ENCODE assay signal across 21 cellular contexts in the genomic region with DNA sequence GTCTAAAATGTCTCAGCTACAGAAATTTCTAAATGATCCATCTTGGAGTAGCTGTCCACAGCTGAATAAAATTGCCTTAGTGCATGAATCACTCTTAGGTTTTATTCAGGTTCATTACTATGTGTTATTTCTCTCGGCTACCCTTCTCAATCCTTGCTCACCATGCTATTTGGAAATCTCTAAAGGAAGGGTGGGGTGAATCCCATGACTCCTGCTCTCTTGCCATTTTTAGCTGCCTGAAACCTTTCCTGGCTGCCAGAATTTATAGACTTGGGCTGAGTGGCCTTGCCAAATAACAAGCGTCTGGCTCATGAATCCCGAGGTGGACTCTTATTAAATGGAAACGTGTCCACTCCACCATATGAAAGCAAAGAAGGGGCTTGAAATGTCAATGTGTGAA.
DNase-seq lines count a peak whose midpoint lies in the region; ATAC-seq, FAIRE-seq and TF ChIP-seq lines count a peak whose summit lies in the region.
"Had no signal": no experiment of that assay in that cellular context is flagged by ENCODE, and none has a peak within 500 bp of the region (broad histone marks: within the 10 kb centered on the region; RNA-seq: fewer than 3 reads in every experiment).

No MANE protein-coding gene starts in this region.

- no peaks in the 10 kb centered on the region for H3K36me3 ChIP-seq in astrocyte (ENCODE audit: insufficient read depth, low read length)

- H3K4me2 ChIP-seq in astrocyte (ENCODE audit: low read length) = no peak overlapping the region
- H3K4me2 ChIP-seq: smooth muscle cell had no signal

- FAIRE-seq in astrocyte (lab: Jason Lieb, UNC) = no peak
- FAIRE-seq: colon, GM12892 had no signal

- ATAC-seq in activated naive CD4-positive, alpha-beta T cell treated with anti-CD3 and anti-CD28 coated beads, Interleukin-2, amount 50 U/mL, for 72 hours = no peak
- no peak for ATAC-seq in GM19351 (IDR thresholded peaks at IDR 0.05; ENCODE audit: unreplicated experiment)
- ATAC-seq: left lobe of liver; stimulated activated naive B cell treated with anti-CD40 and anti-IgM and Interleukin-4, amounts not matched to agents 10 μg/mL and 1 μg/mL and 100 μg/mL, for 72 hours had no signal

- no peak for TF ChIP-seq CTCF in astrocyte (IDR thresholded peaks at IDR 0.05; ENCODE audit: insufficient read depth, low read depth, low read length)

- H3K4me1 ChIP-seq in astrocyte (ENCODE audit: insufficient read depth, low read length) = peaks cover 26% of the 10 kb centered on the region

- no peak overlapping the region for H3K27ac ChIP-seq in astrocyte (ENCODE audit: low read depth, low read length)

- no peaks in the 10 kb centered on the region for H3K9me3 ChIP-seq in astrocyte (ENCODE audit: insufficient read depth, low read depth, low read length)

- H3K36me3 Mint-ChIP-seq in astrocyte (ENCODE audit: low read depth, unreplicated experiment) = no peaks in the 10 kb centered on the region
- H3K36me3 Mint-ChIP-seq in activated naive CD4-positive, alpha-beta T cell treated with anti-CD3 and anti-CD28 coated beads, Interleukin-2, amount 50 U/mL, for 72 hours = no peaks in the 10 kb centered on the region
- H3K36me3 Mint-ChIP-seq: stimulated activated naive B cell treated with anti-CD40 and anti-IgM and Interleukin-4, amounts not matched to agents 10 μg/mL and 1 μg/mL and 100 μg/mL, for 72 hours had no signal

- no peaks in the 10 kb centered on the region for H3K27me3 ChIP-seq in astrocyte (ENCODE audit: insufficient read depth, low read length)

- H4K20me1 ChIP-seq in astrocyte (ENCODE audit: insufficient read depth, low read length) = no peaks in the 10 kb centered on the region

- no peak overlapping the region for H3K9ac ChIP-seq in astrocyte (ENCODE audit: low read length)

- H3K4me1 Mint-ChIP-seq in astrocyte (ENCODE audit: low read depth, unreplicated experiment) = peaks cover 33% of the 10 kb centered on the region
- H3K4me1 Mint-ChIP-seq: activated B cell treated with CpG ODN at 0.5 μM for 24 hours; endodermal cell; stimulated activated naive B cell treated with anti-CD40 and anti-IgM and Interleukin-4, amounts not matched to agents 10 μg/mL and 1 μg/mL and 100 μg/mL, for 72 hours had no signal

- no peaks in the 10 kb centered on the region for H3K27me3 Mint-ChIP-seq in astrocyte (ENCODE audit: low read depth, unreplicated experiment)
- H3K27me3 Mint-ChIP-seq: activated B cell treated with CpG ODN at 0.5 μM for 24 hours; stimulated activated naive B cell treated with anti-CD40 and anti-IgM and Interleukin-4, amounts not matched to agents 10 μg/mL and 1 μg/mL and 100 μg/mL, for 72 hours had no signal

- H3K4me3 Mint-ChIP-seq in astrocyte (ENCODE audit: unreplicated experiment) = no peak overlapping the region
- H3K4me3 Mint-ChIP-seq: activated B cell treated with CpG ODN at 0.5 μM for 24 hours; endodermal cell; stimulated activated naive B cell treated with anti-CD40 and anti-IgM and Interleukin-4, amounts not matched to agents 10 μg/mL and 1 μg/mL and 100 μg/mL, for 72 hours had no signal

- H3K79me2 ChIP-seq in astrocyte (ENCODE audit: insufficient read depth, low read length) = no peaks in the 10 kb centered on the region

- H3K9me3 Mint-ChIP-seq in astrocyte (ENCODE audit: unreplicated experiment) = no peaks in the 10 kb centered on the region
- H3K9me3 Mint-ChIP-seq in activated naive CD4-positive, alpha-beta T cell treated with anti-CD3 and anti-CD28 coated beads, Interleukin-2, amount 50 U/mL, for 72 hours = peaks cover 0 to 8% of the 10 kb centered on the region in 2 donors
- H3K9me3 Mint-ChIP-seq: activated B cell treated with CpG ODN at 0.5 μM for 24 hours; endodermal cell; stimulated activated naive B cell treated with anti-CD40 and anti-IgM and Interleukin-4, amounts not matched to agents 10 μg/mL and 1 μg/mL and 100 μg/mL, for 72 hours had no signal

- DNase-seq in EH (ENCODE audit: low read depth) (peak; percentile 13), HCEC 1CT (peak; percentile 59), astrocyte (ENCODE audit: low read depth) (peak; percentile 67), pons (ENCODE audit: low spot score) (peak; percentile 1), AML-193 (lab: John Stamatoyannopoulos, UW) (no peak)
- DNase-seq in activated naive CD4-positive, alpha-beta T cell treated with anti-CD3 and anti-CD28 coated beads, Interleukin-2, amount 50 U/mL, for 72 hours (ENCODE audit: low spot score in 2 of 2) = no peak
- DNase-seq: activated B cell treated with CpG ODN at 0.5 μM for 24 hours; activated CD4-positive, alpha-beta T cell treated with anti-CD3 and anti-CD28 coated beads, Interleukin-2, amount 50 U/mL, for 48 hours; activated CD8-positive, alpha-beta memory T cell treated with anti-CD3 and anti-CD28 coated beads, Interleukin-2, amount 50 U/mL, for 48 hours; endodermal cell; head of caudate nucleus; Karpas-422; midbrain; NCI-H1436 treated with DMSO at 0.1 percent for 48 hours; stimulated activated naive B cell treated with anti-CD40 and anti-IgM and Interleukin-4, amounts not matched to agents 10 μg/mL and 1 μg/mL and 100 μg/mL, for 72 hours; T-helper 9 cell had no signal

- H2AFZ ChIP-seq in astrocyte (ENCODE audit: low read depth, low read length) = no peak overlapping the region

- H3K4me3 ChIP-seq in astrocyte (ENCODE audit: insufficient read depth, low read depth, low read length) = no peak overlapping the region
- H3K4me3 ChIP-seq: smooth muscle cell had no signal

- no peak overlapping the region for H3K27ac Mint-ChIP-seq in astrocyte (ENCODE audit: unreplicated experiment)
- H3K27ac Mint-ChIP-seq in activated naive CD4-positive, alpha-beta T cell treated with anti-CD3 and anti-CD28 coated beads, Interleukin-2, amount 50 U/mL, for 72 hours = no peak overlapping the region
- H3K27ac Mint-ChIP-seq: activated B cell treated with CpG ODN at 0.5 μM for 24 hours; endodermal cell; stimulated activated naive B cell treated with anti-CD40 and anti-IgM and Interleukin-4, amounts not matched to agents 10 μg/mL and 1 μg/mL and 100 μg/mL, for 72 hours had no signal

Comparison
In these comparisons a context has a peak if more than half of its experiments do, and no peak if none do; other contexts are left out.
1. DNase-seq: peak in EH (single experiment), HCEC 1CT (single experiment), astrocyte (single experiment) and pons (single experiment); none in activated naive CD4-positive, alpha-beta T cell treated with anti-CD3 and anti-CD28 coated beads, Interleukin-2, amount 50 U/mL, for 72 hours (0 of 2) and AML-193 (0 of 2).